ENCODE assay signal across 8 cellular contexts in genomic region chr1:16187748-16188401, GRCh38. TPM values are rescaled to one million over a fixed set of nuclear protein-coding genes. Genes with fewer than 3 reads are reported as not detected.
A peak's percentile ranks its signal among the peaks of the same experiment; 100 is the strongest.
DNase-seq lines count a peak whose midpoint lies in the region; ATAC-seq and TF ChIP-seq lines count a peak whose summit lies in the region.

No MANE protein-coding gene starts in this region.

- DNase-seq in DND-41, result peak; percentile 76
- DNase-seq in LHCN-M2 (ENCODE audit: low read depth), result peak; percentile 75
- peak; percentile 66 for DNase-seq in SW480 (ENCODE audit: low spot score)
- peak; percentile 74 for DNase-seq in activated naive CD8-positive, alpha-beta T cell treated with anti-CD3 and anti-CD28 coated beads for 36 hours
- DNase-seq in head of caudate nucleus, result peak in 41 of 42 donors; percentile 63 to 89 (median 77)
- DNase-seq in psoas muscle, result peak; percentile 80 to 81

- no peak overlapping the region for H3K27ac Mint-ChIP-seq in activated naive CD8-positive, alpha-beta T cell treated with anti-CD3 and anti-CD28 coated beads for 36 hours

- ATAC-seq in DND-41 (ENCODE audit: insufficient read depth, low read depth), result peak; percentile 96
- ATAC-seq in psoas muscle, result peak; percentile 74 to 86 (median 77)
- no peak for ATAC-seq in HG03521 (IDR thresholded peaks at IDR 0.05; ENCODE audit: unreplicated experiment)
- no peak for ATAC-seq in GM19023 (IDR thresholded peaks at IDR 0.05; ENCODE audit: unreplicated experiment)

- intact Hi-C loops in head of caudate nucleus (cut with DNase I), result loop anchor here (2.0 kb wide), 1 partner anchor 109 kb away; no protein-coding TSS in a partner anchor
- intact Hi-C loops in psoas muscle (cut with DNase I), result loop anchor here (1.0 to 2.0 kb wide), 3 partner anchors 57 to 109 kb away; no protein-coding TSS in a partner anchor

- H3K9me3 Mint-ChIP-seq in activated naive CD8-positive, alpha-beta T cell treated with anti-CD3 and anti-CD28 coated beads for 36 hours, result no peaks in the 10 kb centered on the region

- H3K4me3 Mint-ChIP-seq in activated naive CD8-positive, alpha-beta T cell treated with anti-CD3 and anti-CD28 coated beads for 36 hours, result no peak overlapping the region

- H3K79me2 ChIP-seq in DND-41 (ENCODE audit: insufficient read depth, low read length), result no peaks in the 10 kb centered on the region

- H3K36me3 ChIP-seq in DND-41 (ENCODE audit: insufficient read depth, low read length) (no peaks in the 10 kb centered on the region), psoas muscle (ENCODE audit: insufficient read depth in 1 of 2, low read depth in 1 of 2) (no peaks in the 10 kb centered on the region)

- H3K27ac ChIP-seq in DND-41 (ENCODE audit: low read length) (no peak overlapping the region), psoas muscle (no peak overlapping the region)

- no peak overlapping the region for H2AFZ ChIP-seq in DND-41 (ENCODE audit: low read depth, low read length)

- WGBS in psoas muscle, 3 donors, result 22 to 25% (median 22%) methylated on average over 15 of the region's 15 CpGs

- no peak overlapping the region for H3K4me3 ChIP-seq in DND-41 (ENCODE audit: low read depth in 1 of 2, low read length in 2 of 2)
- H3K4me3 ChIP-seq in psoas muscle, result no peak overlapping the region

- TF ChIP-seq CTCF in DND-41 (IDR thresholded peaks at IDR 0.05; ENCODE audit: borderline replicate concordance, extremely low read depth, low read length, poor library complexity, severe bottlenecking), result peak; percentile 99
- peak; percentile 93 for TF ChIP-seq CTCF in psoas muscle (IDR thresholded peaks at IDR 0.05)

- H3K27me3 ChIP-seq in DND-41 (ENCODE audit: insufficient read depth, low read length, poor library complexity) (peaks cover 4% of the 10 kb centered on the region), psoas muscle (ENCODE audit: insufficient read depth in 3 of 3, low read length in 2 of 3) (peaks cover 0 to 10% (median 9%) of the 10 kb centered on the region in 3 donors)

- H3K4me1 Mint-ChIP-seq in activated naive CD8-positive, alpha-beta T cell treated with anti-CD3 and anti-CD28 coated beads for 36 hours, result no peaks in the 10 kb centered on the region

- H3K9ac ChIP-seq in DND-41 (ENCODE audit: low read depth, low read length), result no peak overlapping the region

- H3K27me3 Mint-ChIP-seq in activated naive CD8-positive, alpha-beta T cell treated with anti-CD3 and anti-CD28 coated beads for 36 hours, result peaks cover 15% of the 10 kb centered on the region

- H4K20me1 ChIP-seq in DND-41 (ENCODE audit: insufficient read depth, low read length), result no peaks in the 10 kb centered on the region; the same call in 1 of the 2 replicates

- H3K9me3 ChIP-seq in DND-41 (ENCODE audit: insufficient read depth, low read length, severe bottlenecking) (no peaks in the 10 kb centered on the region), psoas muscle (no peaks in the 10 kb centered on the region)

- H3K4me1 ChIP-seq in DND-41 (ENCODE audit: insufficient read depth, low read length) (no peaks in the 10 kb centered on the region), psoas muscle (no peaks in the 10 kb centered on the region)

- H3K4me2 ChIP-seq in DND-41 (ENCODE audit: insufficient read depth, low read length), result no peak overlapping the region

- H3K36me3 Mint-ChIP-seq in activated naive CD8-positive, alpha-beta T cell treated with anti-CD3 and anti-CD28 coated beads for 36 hours, result no peaks in the 10 kb centered on the region

RNA-seq across cellular contexts. Expression of gene ARHGEF19, which starts 24.6 kb away (rescaled TPM):
- 1.9 TPM in 2 replicates for total RNA-seq in LHCN-M2 (2014; rRNA removed)
- 2.1 TPM for polyA plus RNA-seq in LHCN-M2 (2012)
- 1 to 10 TPM; 4.4 to 4.5 TPM for total RNA-seq in activated naive CD8-positive, alpha-beta T cell treated with anti-CD3 and anti-CD28 coated beads for 36 hours
- total RNA-seq in psoas muscle, result 1 to 10 TPM; 1.1 to 1.8 (median 1.3) TPM
- 1 to 10 TPM in 2 of 3 donors, under 1 TPM in 1; 0.99 to 2.4 (median 1.3) TPM for polyA plus RNA-seq in psoas muscle

RNA-seq across cellular contexts. Expression of gene EPHA2, which starts 32.0 kb away (rescaled TPM):
- 60.1 and 73.1 TPM in 2 replicates for total RNA-seq in LHCN-M2 (2014; rRNA removed)
- 49.4 TPM for polyA plus RNA-seq in LHCN-M2 (2012)
- under 1 TPM in 1 of 2 experiments, not detected in 1; 0.08 TPM for total RNA-seq in activated naive CD8-positive, alpha-beta T cell treated with anti-CD3 and anti-CD28 coated beads for 36 hours
- 1 to 10 TPM; 3.0 to 7.0 (median 3.5) TPM for total RNA-seq in psoas muscle
- polyA plus RNA-seq in psoas muscle, result 1 to 10 TPM; 1.3 to 8.0 (median 1.5) TPM

RNA-seq across cellular contexts. Expression of gene CPLANE2, which starts 49.1 kb away (rescaled TPM):
- 5.2 and 7.1 TPM in 2 replicates for total RNA-seq in LHCN-M2 (2014; rRNA removed)
- 5.4 TPM for polyA plus RNA-seq in LHCN-M2 (2012)
- 1 to 10 TPM; 2.2 to 2.5 TPM for total RNA-seq in activated naive CD8-positive, alpha-beta T cell treated with anti-CD3 and anti-CD28 coated beads for 36 hours
- total RNA-seq in psoas muscle, result 1 to 10 TPM; 1.0 to 5.1 (median 4.6) TPM
- polyA plus RNA-seq in psoas muscle, result 1 to 10 TPM; 1.4 to 7.4 (median 4.0) TPM

Comparison
In these comparisons a context has a peak if more than half of its experiments do, and no peak if none do; other contexts are left out.
1. ATAC-seq: peak in DND-41 (single experiment) and psoas muscle (4 of 4); none in HG03521 (single experiment) and GM19023 (single experiment).
2. Peak in every context shown above with its lines, with median percentiles within 50 percentile points of each other: DNase-seq.